2 cellular contexts compared by ENCODE assay signal in the genomic region with DNA sequence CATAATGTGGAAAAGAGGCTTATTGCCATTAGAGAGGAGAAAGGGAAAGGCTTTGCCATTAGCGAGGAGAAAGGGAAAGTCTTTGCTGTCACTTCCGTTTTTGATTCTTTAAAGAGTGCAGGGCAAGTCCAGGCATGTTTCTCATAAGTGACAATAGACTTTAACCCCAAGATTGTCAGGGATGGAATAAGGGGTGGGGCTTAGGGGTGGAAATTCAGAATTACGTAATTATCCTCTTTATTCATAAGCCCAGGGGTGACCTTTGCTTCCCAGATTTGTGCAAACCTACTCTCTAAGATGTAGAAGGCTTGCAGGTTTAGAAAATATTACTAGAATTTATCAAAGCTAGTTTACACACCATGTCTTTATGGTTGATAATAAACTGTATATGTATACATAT.
TF ChIP-seq lines count a peak whose summit lies in the region.

No MANE protein-coding gene starts in this region.

TF ChIP-seq in WTC11, 78 proteins besides CTCF, POLR2A, EP300 and RAD21:
- TF ChIP-seq SMAD4 (CRISPR knock-in tag; IDR thresholded peaks at IDR 0.05), result no peak

TF ChIP-seq in HepG2, 621 proteins besides CTCF, POLR2A, EP300 and RAD21 (continues in another document):
- TF ChIP-seq SSRP1 (CRISPR knock-in tag; IDR thresholded peaks at IDR 0.05), result no peak
- TF ChIP-seq RXRA (CRISPR knock-in tag; IDR thresholded peaks at IDR 0.05), result no peak
- peak; percentile 71 for TF ChIP-seq ASH2L (IDR thresholded peaks at IDR 0.05; ENCODE audit: insufficient read length, low read depth, low read length)
- peak; percentile 70 for TF ChIP-seq PHF21A (CRISPR knock-in tag; IDR thresholded peaks at IDR 0.05)
- TF ChIP-seq HNF4G (IDR thresholded peaks at IDR 0.05; ENCODE audit: borderline replicate concordance, low read depth, low read length), result peak; percentile 80
- no peak for TF ChIP-seq HNF4G (CRISPR knock-in tag; IDR thresholded peaks at IDR 0.05; ENCODE audit: borderline replicate concordance, low read depth)
- peak; percentile 51; the same call in 1 of the 2 replicates for TF ChIP-seq RARA (CRISPR knock-in tag; IDR thresholded peaks at IDR 0.05)
- peak in 1 of 2 experiments; percentile 18; a peak in 1 of 4 replicates for TF ChIP-seq HMGXB4 (CRISPR knock-in tag; IDR thresholded peaks at IDR 0.05; ENCODE audit: borderline replicate concordance in 1 of 2, low read depth in 1 of 2)
- peak; percentile 52; the same call in 1 of the 2 replicates for TF ChIP-seq NR2F6 (IDR thresholded peaks at IDR 0.05)
- TF ChIP-seq NR2F6 (CRISPR knock-in tag; IDR thresholded peaks at IDR 0.05), result peak; percentile 26; the same call in 1 of the 2 replicates
- TF ChIP-seq JDP2 (CRISPR knock-in tag; IDR thresholded peaks at IDR 0.05; ENCODE audit: borderline replicate concordance), result no peak
- no peak for TF ChIP-seq SOX13 (IDR thresholded peaks at IDR 0.05)
- TF ChIP-seq SOX13 (CRISPR knock-in tag; conservative IDR thresholded peaks at IDR 0.05 in 1 of 2, IDR thresholded peaks at IDR 0.05 in 1 of 2), result peak in 1 of 2 experiments; percentile 58; a peak in 1 of 4 replicates
- TF ChIP-seq HOXA7 (CRISPR knock-in tag; IDR thresholded peaks at IDR 0.05), result no peak
- TF ChIP-seq TEAD3 (CRISPR knock-in tag; optimal IDR thresholded peaks at IDR 0.05; ENCODE audit: borderline replicate concordance), result peak; percentile 15
- TF ChIP-seq ATF2 (CRISPR knock-in tag; IDR thresholded peaks at IDR 0.05), result peak; percentile 41
- TF ChIP-seq THRA (CRISPR knock-in tag; IDR thresholded peaks at IDR 0.05; ENCODE audit: borderline replicate concordance), result 0 out of 2 replicates have a peak, but pooled peaks have one; percentile 10
- TF ChIP-seq ELF1 (CRISPR knock-in tag; IDR thresholded peaks at IDR 0.05), result peak; percentile 29; the same call in 1 of the 2 replicates
- TF ChIP-seq CEBPG (CRISPR knock-in tag; IDR thresholded peaks at IDR 0.05), result peak; percentile 72
- TF ChIP-seq EHMT2 (IDR thresholded peaks at IDR 0.05; ENCODE audit: borderline replicate concordance, low read depth, low read length), result peak; percentile 30; the same call in 1 of the 2 replicates
- peak; percentile 57 for TF ChIP-seq POGZ (CRISPR knock-in tag; IDR thresholded peaks at IDR 0.05)
- 0 out of 3 replicates have a peak, but pooled peaks have one; percentile 14 for TF ChIP-seq MXI1 (IDR thresholded peaks at IDR 0.05; ENCODE audit: borderline replicate concordance, low read depth, low read length)
- no peak for TF ChIP-seq CC2D1A (CRISPR knock-in tag; IDR thresholded peaks at IDR 0.05)
- TF ChIP-seq TIGD3 (CRISPR knock-in tag; IDR thresholded peaks at IDR 0.05; ENCODE audit: borderline replicate concordance), result no peak
- no peak for TF ChIP-seq ZMAT5 (CRISPR knock-in tag; IDR thresholded peaks at IDR 0.05; ENCODE audit: borderline replicate concordance, low read depth)
- TF ChIP-seq, protein P1, sequence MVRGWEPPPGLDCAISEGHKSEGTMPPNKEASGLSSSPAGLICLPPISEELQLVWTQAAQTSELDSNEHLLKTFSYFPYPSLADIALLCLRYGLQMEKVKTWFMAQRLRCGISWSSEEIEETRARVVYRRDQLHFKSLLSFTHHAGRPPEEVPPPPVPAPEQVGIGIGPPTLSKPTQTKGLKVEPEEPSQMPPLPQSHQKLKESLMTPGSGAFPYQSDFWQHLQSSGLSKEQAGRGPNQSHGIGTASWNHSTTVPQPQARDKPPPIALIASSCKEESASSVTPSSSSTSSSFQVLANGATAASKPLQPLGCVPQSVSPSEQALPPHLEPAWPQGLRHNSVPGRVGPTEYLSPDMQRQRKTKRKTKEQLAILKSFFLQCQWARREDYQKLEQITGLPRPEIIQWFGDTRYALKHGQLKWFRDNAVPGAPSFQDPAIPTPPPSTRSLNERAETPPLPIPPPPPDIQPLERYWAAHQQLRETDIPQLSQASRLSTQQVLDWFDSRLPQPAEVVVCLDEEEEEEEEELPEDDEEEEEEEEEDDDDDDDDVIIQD (CRISPR knock-in tag; IDR thresholded peaks at IDR 0.05; ENCODE audit: low read depth), result peak; percentile 79
- peak; percentile 79 for TF ChIP-seq HNF4A (CRISPR knock-in tag; IDR thresholded peaks at IDR 0.05)
- TF ChIP-seq ELF3 (CRISPR knock-in tag; IDR thresholded peaks at IDR 0.05), result 0 out of 2 replicates have a peak, but pooled peaks have one; percentile 26
- peak; percentile 14; the same call in 1 of the 2 replicates for TF ChIP-seq ZNF652 (CRISPR knock-in tag; IDR thresholded peaks at IDR 0.05; ENCODE audit: borderline replicate concordance, low read depth)
- peak; percentile 55; the same call in 1 of the 2 replicates for TF ChIP-seq GABPB1 (CRISPR knock-in tag; IDR thresholded peaks at IDR 0.05)
- TF ChIP-seq SP5 (CRISPR knock-in tag; IDR thresholded peaks at IDR 0.05; ENCODE audit: borderline replicate concordance, low read depth), result 0 out of 2 replicates have a peak, but pooled peaks have one; percentile 30
- peak; percentile 16; the same call in 1 of the 2 replicates for TF ChIP-seq FOXK1 (CRISPR knock-in tag; IDR thresholded peaks at IDR 0.05; ENCODE audit: borderline replicate concordance, low read depth)
- TF ChIP-seq, protein P2, sequence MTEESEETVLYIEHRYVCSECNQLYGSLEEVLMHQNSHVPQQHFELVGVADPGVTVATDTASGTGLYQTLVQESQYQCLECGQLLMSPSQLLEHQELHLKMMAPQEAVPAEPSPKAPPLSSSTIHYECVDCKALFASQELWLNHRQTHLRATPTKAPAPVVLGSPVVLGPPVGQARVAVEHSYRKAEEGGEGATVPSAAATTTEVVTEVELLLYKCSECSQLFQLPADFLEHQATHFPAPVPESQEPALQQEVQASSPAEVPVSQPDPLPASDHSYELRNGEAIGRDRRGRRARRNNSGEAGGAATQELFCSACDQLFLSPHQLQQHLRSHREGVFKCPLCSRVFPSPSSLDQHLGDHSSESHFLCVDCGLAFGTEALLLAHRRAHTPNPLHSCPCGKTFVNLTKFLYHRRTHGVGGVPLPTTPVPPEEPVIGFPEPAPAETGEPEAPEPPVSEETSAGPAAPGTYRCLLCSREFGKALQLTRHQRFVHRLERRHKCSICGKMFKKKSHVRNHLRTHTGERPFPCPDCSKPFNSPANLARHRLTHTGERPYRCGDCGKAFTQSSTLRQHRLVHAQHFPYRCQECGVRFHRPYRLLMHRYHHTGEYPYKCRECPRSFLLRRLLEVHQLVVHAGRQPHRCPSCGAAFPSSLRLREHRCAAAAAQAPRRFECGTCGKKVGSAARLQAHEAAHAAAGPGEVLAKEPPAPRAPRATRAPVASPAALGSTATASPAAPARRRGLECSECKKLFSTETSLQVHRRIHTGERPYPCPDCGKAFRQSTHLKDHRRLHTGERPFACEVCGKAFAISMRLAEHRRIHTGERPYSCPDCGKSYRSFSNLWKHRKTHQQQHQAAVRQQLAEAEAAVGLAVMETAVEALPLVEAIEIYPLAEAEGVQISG (CRISPR knock-in tag; IDR thresholded peaks at IDR 0.05), result no peak
- TF ChIP-seq KDM6A (CRISPR knock-in tag; IDR thresholded peaks at IDR 0.05; ENCODE audit: low read depth), result 0 out of 2 replicates have a peak, but pooled peaks have one; percentile 20
- peak; percentile 77 for TF ChIP-seq NCOR1 (IDR thresholded peaks at IDR 0.05; ENCODE audit: borderline replicate concordance, low read length)
- peak; percentile 64 for TF ChIP-seq ARID5B (CRISPR knock-in tag; IDR thresholded peaks at IDR 0.05)
- TF ChIP-seq, protein P3, sequence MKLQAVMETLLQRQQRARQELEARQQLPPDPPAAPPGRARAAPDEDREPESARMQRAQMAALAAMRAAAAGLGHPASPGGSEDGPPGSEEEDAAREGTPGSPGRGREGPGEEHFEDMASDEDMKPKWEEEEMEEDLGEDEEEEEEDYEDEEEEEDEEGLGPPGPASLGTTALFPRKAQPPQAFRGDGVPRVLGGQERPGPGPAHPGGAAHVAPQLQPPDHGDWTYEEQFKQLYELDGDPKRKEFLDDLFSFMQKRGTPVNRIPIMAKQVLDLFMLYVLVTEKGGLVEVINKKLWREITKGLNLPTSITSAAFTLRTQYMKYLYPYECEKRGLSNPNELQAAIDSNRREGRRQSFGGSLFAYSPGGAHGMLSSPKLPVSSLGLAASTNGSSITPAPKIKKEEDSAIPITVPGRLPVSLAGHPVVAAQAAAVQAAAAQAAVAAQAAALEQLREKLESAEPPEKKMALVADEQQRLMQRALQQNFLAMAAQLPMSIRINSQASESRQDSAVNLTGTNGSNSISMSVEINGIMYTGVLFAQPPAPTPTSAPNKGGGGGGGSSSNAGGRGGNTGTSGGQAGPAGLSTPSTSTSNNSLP (IDR thresholded peaks at IDR 0.05; ENCODE audit: low read depth, low read length), result 0 out of 2 replicates have a peak, but pooled peaks have one; percentile 8
- TF ChIP-seq GATAD2A (CRISPR knock-in tag; IDR thresholded peaks at IDR 0.05), result peak; percentile 62
- TF ChIP-seq TAF1 (CRISPR knock-in tag; IDR thresholded peaks at IDR 0.05), result peak; percentile 26; the same call in 1 of the 2 replicates
- TF ChIP-seq SOX5 (CRISPR knock-in tag; IDR thresholded peaks at IDR 0.05; ENCODE audit: borderline replicate concordance), result peak; percentile 10; the same call in 1 of the 2 replicates
- TF ChIP-seq HMG20B (CRISPR knock-in tag; conservative IDR thresholded peaks at IDR 0.05), result 0 out of 2 replicates have a peak, but pooled peaks have one; percentile 49
